Comparison of ENCODE assay signal across 33 cellular contexts in the genomic region with DNA sequence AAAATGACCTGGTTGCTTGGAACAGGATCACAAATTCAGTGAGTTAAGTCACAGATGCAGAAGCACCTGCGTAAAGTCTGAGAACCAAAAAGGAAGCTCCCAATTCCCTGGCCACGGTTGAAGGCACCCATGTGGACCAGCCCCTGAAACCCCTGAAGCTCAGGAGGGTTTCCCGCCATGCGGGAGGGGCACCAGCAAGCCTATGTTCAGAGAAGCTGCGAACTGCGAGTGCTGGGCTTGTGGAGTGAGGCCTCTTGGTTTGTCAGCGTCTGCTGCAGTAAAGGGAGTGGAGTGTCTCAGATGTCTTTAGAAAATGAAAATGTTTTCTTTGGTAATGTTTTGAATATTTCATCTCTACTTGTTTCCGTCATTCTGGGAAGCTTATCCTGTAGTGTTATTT. TPM values are rescaled to one million over a fixed set of nuclear protein-coding genes. Genes with fewer than 3 reads are reported as not detected.
DNase-seq lines count a peak whose midpoint lies in the region; ATAC-seq, FAIRE-seq and TF ChIP-seq lines count a peak whose summit lies in the region.
"Had no signal": no experiment of that assay in that cellular context is flagged by ENCODE, and none has a peak within 500 bp of the region (broad histone marks: within the 10 kb centered on the region; RNA-seq: fewer than 3 reads in every experiment).

No MANE protein-coding gene starts in this region.

- H3K4me1 Mint-ChIP-seq in activated naive CD4-positive, alpha-beta T cell treated with anti-CD3 and anti-CD28 coated beads, Interleukin-2, amount 10 ng/mL, durations not matched to agents 7 days and 5 days: peaks cover 92% of the 10 kb centered on the region
- peaks cover 63% of the 10 kb centered on the region for H3K4me1 Mint-ChIP-seq in activated naive CD8-positive, alpha-beta T cell treated with anti-CD3 and anti-CD28 coated beads, Interleukin-2, amount 10 ng/mL, durations not matched to agents 7 days and 5 days
- peaks cover 39 to 96% (median 94%) of the 10 kb centered on the region in 4 donors for H3K4me1 Mint-ChIP-seq in naive thymus-derived CD8-positive, alpha-beta T cell

- FAIRE-seq in GM19239 (lab: Jason Lieb, UNC): peak; percentile 64
- FAIRE-seq: G401.6, HepG2 had no signal

- CTCF ChIA-PET in activated naive CD4-positive, alpha-beta T cell treated with anti-CD3 and anti-CD28 coated beads, Interleukin-2, amount 10 ng/mL, durations not matched to agents 7 days and 5 days (lab: Charles Lee): interaction anchor here (0.9 to 4.4 kb wide), 4 partner anchors 11 to 40 kb away, joined by 3 to 30 read pairs (median 12); a partner anchor contains a TSS

- H2AFZ ChIP-seq in Karpas-422 (ENCODE audit: low read length): no peak overlapping the region

- no peak for TF ChIP-seq CTCF in GM20000 (IDR thresholded peaks at IDR 0.05; ENCODE audit: extremely low read depth, missing control alignments)

- POLR2A ChIA-PET in activated naive CD8-positive, alpha-beta T cell treated with anti-CD3 and anti-CD28 coated beads, Interleukin-2, amount 10 ng/mL, durations not matched to agents 7 days and 5 days (lab: Charles Lee): no interaction called here
- POLR2A ChIA-PET in naive thymus-derived CD8-positive, alpha-beta T cell (lab: Charles Lee): interaction anchor here (1.7 kb wide), 1 partner anchor 11 kb away, joined by 5 read pairs; no protein-coding TSS in a partner anchor

- H3K9me3 ChIP-seq in Karpas-422 (ENCODE audit: low read length): no peaks in the 10 kb centered on the region; the same call in 1 of the 2 replicates
- H3K9me3 ChIP-seq: Peyer's patch, psoas muscle, sigmoid colon had no signal

- H3K27me3 ChIP-seq in Karpas-422 (ENCODE audit: low read length): no peaks in the 10 kb centered on the region; the same call in 1 of the 2 replicates
- H3K27me3 ChIP-seq: heart right ventricle, Peyer's patch, sigmoid colon had no signal

- no peaks in the 10 kb centered on the region for H3K9me2 ChIP-seq in Karpas-422 (replicated peaks; ENCODE audit: insufficient read depth, low read length)

- H3K4me3 Mint-ChIP-seq in activated naive CD4-positive, alpha-beta T cell treated with anti-CD3 and anti-CD28 coated beads, Interleukin-2, amount 10 ng/mL, durations not matched to agents 7 days and 5 days: no peak overlapping the region
- H3K4me3 Mint-ChIP-seq in activated naive CD8-positive, alpha-beta T cell treated with anti-CD3 and anti-CD28 coated beads, Interleukin-2, amount 10 ng/mL, durations not matched to agents 7 days and 5 days: no peak overlapping the region
- H3K4me3 Mint-ChIP-seq in naive thymus-derived CD8-positive, alpha-beta T cell: peak overlapping the region in 2 of 10 donors; percentile 36 to 48
- H3K4me3 Mint-ChIP-seq: brain; T-helper 2 cell treated with Interferon-gamma antibody and Interleukin-4, amounts not matched to agents 5 μg/mL and 100 μg/mL, for 36 hours; type B pancreatic cell had no signal

- H3K4me3 ChIP-seq in Karpas-422 (ENCODE audit: low read length): no peak overlapping the region
- H3K4me3 ChIP-seq: dorsolateral prefrontal cortex, heart right ventricle, Peyer's patch, psoas muscle, sigmoid colon had no signal

- no peak for DNase-seq in activated naive CD4-positive, alpha-beta T cell treated with anti-CD3 and anti-CD28 coated beads, Interleukin-2, amount 10 ng/mL, durations not matched to agents 7 days and 5 days
- DNase-seq in activated naive CD4-positive, alpha-beta T cell treated with Interleukin-2 at 50 U/mL for 16 hours: no peak
- DNase-seq in GM19239 (ENCODE audit: insufficient read length, low spot score): no peak
- DNase-seq in activated naive CD8-positive, alpha-beta T cell treated with anti-CD3 and anti-CD28 coated beads, Interleukin-2, amount 10 ng/mL, durations not matched to agents 7 days and 5 days: no peak
- DNase-seq in naive thymus-derived CD8-positive, alpha-beta T cell: no peak
- DNase-seq in GM20000 (ENCODE audit: low spot score): no peak
- no peak for DNase-seq in Karpas-422
- DNase-seq: activated CD4-positive, alpha-beta T cell treated with anti-CD3 and anti-CD28 coated beads for 4 hours; activated CD8-positive, alpha-beta memory T cell treated with anti-CD3 and anti-CD28 coated beads, Interleukin-2, amount 50 U/mL, for 4 hours; activated effector memory CD4-positive, alpha-beta T cell treated with Interleukin-2 at 50 U/mL for 16 hours; amniotic stem cell; C1 segment of cervical spinal cord; cerebellar nuclear complex; dorsolateral prefrontal cortex; foreskin melanocyte; heart right ventricle; kidney glomerular epithelial cell; NCI-H1436 treated with DMSO at 0.1 percent for 48 hours; NCI-H2081 treated with DMSO at 0.1 percent for 48 hours; NCI-H226; NCI-H748 treated with DMSO at 0.1 percent for 48 hours; nucleus accumbens; Peyer's patch; psoas muscle; SHP77; sigmoid colon; stimulated activated CD4-positive, alpha-beta T cell treated with anti-CD3 and anti-CD28 coated beads, Interleukin-4, amount 100 ng/mL, for 4 hours had no signal

- no peaks in the 10 kb centered on the region for H3K4me1 ChIP-seq in Karpas-422 (ENCODE audit: low read length)
- H3K4me1 ChIP-seq: psoas muscle had no signal

- no peaks in the 10 kb centered on the region for H4K20me1 ChIP-seq in Karpas-422 (ENCODE audit: insufficient read depth, low read depth, low read length)

- no peaks in the 10 kb centered on the region for H3K27me3 Mint-ChIP-seq in activated naive CD4-positive, alpha-beta T cell treated with anti-CD3 and anti-CD28 coated beads, Interleukin-2, amount 10 ng/mL, durations not matched to agents 7 days and 5 days
- H3K27me3 Mint-ChIP-seq in activated naive CD8-positive, alpha-beta T cell treated with anti-CD3 and anti-CD28 coated beads, Interleukin-2, amount 10 ng/mL, durations not matched to agents 7 days and 5 days: no peaks in the 10 kb centered on the region
- H3K27me3 Mint-ChIP-seq in naive thymus-derived CD8-positive, alpha-beta T cell: no peaks in the 10 kb centered on the region

- H3K36me3 ChIP-seq in Karpas-422 (ENCODE audit: insufficient read depth, low read length): no peaks in the 10 kb centered on the region
- H3K36me3 ChIP-seq: heart right ventricle, Peyer's patch, sigmoid colon had no signal

- peak overlapping the region; percentile 55 for H3K27ac Mint-ChIP-seq in activated naive CD4-positive, alpha-beta T cell treated with anti-CD3 and anti-CD28 coated beads, Interleukin-2, amount 10 ng/mL, durations not matched to agents 7 days and 5 days
- H3K27ac Mint-ChIP-seq in activated naive CD8-positive, alpha-beta T cell treated with anti-CD3 and anti-CD28 coated beads, Interleukin-2, amount 10 ng/mL, durations not matched to agents 7 days and 5 days: peak overlapping the region; percentile 50
- peak overlapping the region in 8 of 10 donors; percentile 19 to 99 (median 62) for H3K27ac Mint-ChIP-seq in naive thymus-derived CD8-positive, alpha-beta T cell
- H3K27ac Mint-ChIP-seq: brain; T-helper 2 cell treated with Interferon-gamma antibody and Interleukin-4, amounts not matched to agents 5 μg/mL and 100 μg/mL, for 36 hours; type B pancreatic cell had no signal

- H3K79me2 ChIP-seq in Karpas-422 (ENCODE audit: low read length): no peaks in the 10 kb centered on the region

- no peak overlapping the region for H3K9ac ChIP-seq in Karpas-422 (ENCODE audit: low read length)

- H3K27ac ChIP-seq in Karpas-422 (ENCODE audit: low read length): no peak overlapping the region
- H3K27ac ChIP-seq: dorsolateral prefrontal cortex, heart right ventricle, Peyer's patch, psoas muscle, sigmoid colon had no signal

- H3K36me3 Mint-ChIP-seq in activated naive CD4-positive, alpha-beta T cell treated with anti-CD3 and anti-CD28 coated beads, Interleukin-2, amount 10 ng/mL, durations not matched to agents 7 days and 5 days: peaks cover 80% of the 10 kb centered on the region
- H3K36me3 Mint-ChIP-seq in activated naive CD8-positive, alpha-beta T cell treated with anti-CD3 and anti-CD28 coated beads, Interleukin-2, amount 10 ng/mL, durations not matched to agents 7 days and 5 days: peaks cover 74% of the 10 kb centered on the region
- H3K36me3 Mint-ChIP-seq in naive thymus-derived CD8-positive, alpha-beta T cell: peaks cover 10 to 12% (median 12%) of the 10 kb centered on the region in 3 donors
- H3K36me3 Mint-ChIP-seq: type B pancreatic cell had no signal

- no peak for ATAC-seq in activated naive CD8-positive, alpha-beta T cell treated with anti-CD3 and anti-CD28 coated beads, Interleukin-2, amount 10 ng/mL, durations not matched to agents 7 days and 5 days (ENCODE audit: low read depth)
- ATAC-seq in naive thymus-derived CD8-positive, alpha-beta T cell: no peak
- ATAC-seq: heart right ventricle, HepG2, psoas muscle had no signal

- H3K9me3 Mint-ChIP-seq in activated naive CD4-positive, alpha-beta T cell treated with anti-CD3 and anti-CD28 coated beads, Interleukin-2, amount 10 ng/mL, durations not matched to agents 7 days and 5 days: peaks cover 35% of the 10 kb centered on the region
- peaks cover 14% of the 10 kb centered on the region for H3K9me3 Mint-ChIP-seq in activated naive CD8-positive, alpha-beta T cell treated with anti-CD3 and anti-CD28 coated beads, Interleukin-2, amount 10 ng/mL, durations not matched to agents 7 days and 5 days
- H3K9me3 Mint-ChIP-seq in naive thymus-derived CD8-positive, alpha-beta T cell: peaks cover 0 to 15% (median 7%) of the 10 kb centered on the region in 9 donors

- no peak overlapping the region for H3K4me2 ChIP-seq in Karpas-422 (ENCODE audit: low read depth, low read length, poor library complexity, severe bottlenecking)

RNA-seq across cellular contexts. Expression of a gene that starts 16.1 kb away (rescaled TPM):
- total RNA-seq in activated naive CD8-positive, alpha-beta T cell treated with anti-CD3 and anti-CD28 coated beads, Interleukin-2, amount 10 ng/mL, durations not matched to agents 7 days and 5 days: 1 to 10 TPM; 4.4 to 4.5 TPM
- total RNA-seq in naive thymus-derived CD8-positive, alpha-beta T cell: 1 to 10 TPM; 5.0 to 6.1 TPM
- 1 to 10 TPM; 2.4 to 5.6 (median 4.2) TPM for polyA plus RNA-seq in naive thymus-derived CD8-positive, alpha-beta T cell
- 0.40 TPM in 1 of 2 replicates, not detected in the other for total RNA-seq in Karpas-422 (2014; rRNA removed; shearing (Covaris generic); ENCODE audit: low replicate concordance)
- total RNA-seq: HepG2, LHCN-M2 had no signal
- polyA plus RNA-seq: HepG2 had no signal
